Comparison of ENCODE assay signal across 18 cellular contexts in the genomic region with DNA sequence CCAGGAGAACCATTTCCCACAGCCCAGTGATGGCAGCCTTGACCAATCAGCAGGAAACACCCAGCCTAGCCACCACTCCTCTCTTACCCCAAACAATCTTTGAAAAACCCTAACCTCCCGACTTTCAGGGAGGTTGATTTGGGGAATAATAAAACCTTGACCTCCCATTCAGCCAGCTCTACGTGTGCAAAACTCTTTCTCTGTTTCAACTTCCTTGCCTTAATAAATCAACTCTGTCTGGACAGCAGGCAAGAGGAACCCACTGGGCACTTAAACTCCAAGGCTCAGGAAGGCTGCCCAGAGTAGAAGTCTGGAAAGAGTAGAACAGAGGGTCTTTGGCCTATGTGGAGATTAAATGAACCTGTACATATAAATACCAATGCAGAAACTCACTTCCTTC. TPM values are rescaled to one million over a fixed set of nuclear protein-coding genes. Genes with fewer than 3 reads are reported as not detected.
DNase-seq lines count a peak whose midpoint lies in the region; ATAC-seq and TF ChIP-seq lines count a peak whose summit lies in the region.
"Had no signal": no experiment of that assay in that cellular context is flagged by ENCODE, and none has a peak within 500 bp of the region (broad histone marks: within the 10 kb centered on the region; RNA-seq: fewer than 3 reads in every experiment).

No MANE protein-coding gene starts in this region.

- peaks cover 42% of the 10 kb centered on the region for H3K4me1 ChIP-seq in Loucy (ENCODE audit: insufficient read depth, low read length, poor library complexity, severe bottlenecking)
- peaks cover 76% of the 10 kb centered on the region for H3K4me1 ChIP-seq in body of pancreas
- H3K4me1 ChIP-seq in esophagus muscularis mucosa, result peaks cover 0 to 5% (median 0%) of the 10 kb centered on the region in 4 donors
- H3K4me1 ChIP-seq: HAP-1 had no signal

- H3F3A ChIP-seq in Loucy (ENCODE audit: low read depth), result 0 out of 2 replicates have a peak, but pooled peaks cover 6% of the 10 kb centered on the region

- intact Hi-C loops in body of pancreas (cut with DNase I) (no loop called here), esophagus muscularis mucosa (cut with DNase I) (no loop called here)

- H3K27ac ChIP-seq in body of pancreas (peak overlapping the region; percentile 18 to 79 (median 74)), esophagus muscularis mucosa (replicated peaks in 1 of 4) (no peak overlapping the region)
- H3K27ac ChIP-seq: RWPE1 had no signal

- 44 to 52% methylated on average over 2 of the region's 2 CpGs for WGBS in body of pancreas, 2 donors
- WGBS in esophagus muscularis mucosa, result 85% methylated on average over 2 of the region's 2 CpGs

- peak overlapping the region; percentile 1 for H3K4me3 ChIP-seq in Loucy (ENCODE audit: low read length, poor library complexity, severe bottlenecking)
- H3K4me3 ChIP-seq in body of pancreas, result no peak overlapping the region
- H3K4me3 ChIP-seq in esophagus muscularis mucosa, result no peak overlapping the region
- H3K4me3 ChIP-seq: HAP-1 had no signal

- H3K36me3 ChIP-seq in Loucy (ENCODE audit: insufficient read depth, low read length) (no peaks in the 10 kb centered on the region), body of pancreas (replicated peaks in 1 of 2; ENCODE audit: insufficient read depth in 1 of 2, low read depth in 2 of 2) (no peaks in the 10 kb centered on the region), esophagus muscularis mucosa (no peaks in the 10 kb centered on the region)
- H3K36me3 ChIP-seq: HAP-1 had no signal

- peaks cover 37% of the 10 kb centered on the region for H3K4me1 Mint-ChIP-seq in nephron progenitor cell
- H3K4me1 Mint-ChIP-seq: IgD-negative memory B cell had no signal

- H3K9me3 Mint-ChIP-seq in nephron progenitor cell, result no peaks in the 10 kb centered on the region
- H3K9me3 Mint-ChIP-seq: IgD-negative memory B cell had no signal

- peak overlapping the region; percentile 42 for H3K4me2 ChIP-seq in Loucy (ENCODE audit: low read depth, low read length, poor library complexity, severe bottlenecking)

- no peak overlapping the region for H3K4me3 Mint-ChIP-seq in nephron progenitor cell
- H3K4me3 Mint-ChIP-seq: CD4-positive, CD25-positive, alpha-beta regulatory T cell had no signal

- no peak overlapping the region for H2AFZ ChIP-seq in Loucy (ENCODE audit: low read length)

- H3K27me3 ChIP-seq in Loucy (ENCODE audit: insufficient read depth, low read length, poor library complexity, severe bottlenecking), result no peaks in the 10 kb centered on the region
- H3K27me3 ChIP-seq in body of pancreas, result no peaks in the 10 kb centered on the region
- H3K27me3 ChIP-seq in esophagus muscularis mucosa, result no peaks in the 10 kb centered on the region

- peak overlapping the region; percentile 24 for H3K9ac ChIP-seq in Loucy (ENCODE audit: low read depth, low read length, poor library complexity, severe bottlenecking)

- H3K79me2 ChIP-seq in Loucy (ENCODE audit: insufficient read depth, low read length), result no peaks in the 10 kb centered on the region

- peaks cover 3% of the 10 kb centered on the region for H3K27me3 Mint-ChIP-seq in nephron progenitor cell (ENCODE audit: low read depth, poor library complexity)
- H3K27me3 Mint-ChIP-seq: CD4-positive, CD25-positive, alpha-beta regulatory T cell; IgD-negative memory B cell had no signal

- no peak for DNase-seq in body of pancreas
- peak; percentile 60 for DNase-seq in esophagus muscularis mucosa (ENCODE audit: extremely low spot score)
- no peak for DNase-seq in nephron progenitor cell
- DNase-seq in NCI-H1436 (lab: John Stamatoyannopoulos, UW), result no peak
- DNase-seq in C1 segment of cervical spinal cord (lab: John Stamatoyannopoulos, UW), result no peak
- DNase-seq in T-helper 1 cell, result no peak
- DNase-seq: ACHN; AML-193; CD4-positive, CD25-positive, alpha-beta regulatory T cell; DMS53; NCI-H1417 treated with DMSO at 0.1 percent for 48 hours; NCI-H2029 treated with DMSO at 0.1 percent for 48 hours; NCI-H748 treated with DMSO at 0.1 percent for 48 hours had no signal

- H4K20me1 ChIP-seq in Loucy (ENCODE audit: insufficient read depth, low read length, poor library complexity, severe bottlenecking), result no peaks in the 10 kb centered on the region

- H3K9me3 ChIP-seq in Loucy (ENCODE audit: insufficient read depth, low read depth, low read length) (no peaks in the 10 kb centered on the region), body of pancreas (no peaks in the 10 kb centered on the region), esophagus muscularis mucosa (no peaks in the 10 kb centered on the region)
- H3K9me3 ChIP-seq: HAP-1 had no signal

- TF ChIP-seq EP300 in esophagus muscularis mucosa (IDR thresholded peaks at IDR 0.05), result no peak

- TF ChIP-seq POLR2A in body of pancreas (IDR thresholded peaks at IDR 0.05), result no peak
- no peak for TF ChIP-seq POLR2A in esophagus muscularis mucosa (IDR thresholded peaks at IDR 0.05; ENCODE audit: low read depth)

- H3K9me2 ChIP-seq in Loucy (replicated peaks; ENCODE audit: low read depth, low read length), result no peaks in the 10 kb centered on the region

- TF ChIP-seq CTCF in Loucy (conservative IDR thresholded peaks at IDR 0.05; ENCODE audit: low read length), result no peak
- no peak for TF ChIP-seq CTCF in body of pancreas (IDR thresholded peaks at IDR 0.05)
- no peak for TF ChIP-seq CTCF in esophagus muscularis mucosa (IDR thresholded peaks at IDR 0.05)
- no peak for TF ChIP-seq CTCF in nephron progenitor cell (IDR thresholded peaks at IDR 0.05)

- ATAC-seq in body of pancreas, result no peak
- no peak for ATAC-seq in GM19452 (IDR thresholded peaks at IDR 0.05; ENCODE audit: unreplicated experiment)

- peak overlapping the region; percentile 77 for H3K27ac Mint-ChIP-seq in nephron progenitor cell
- H3K27ac Mint-ChIP-seq: CD4-positive, CD25-positive, alpha-beta regulatory T cell; IgD-negative memory B cell had no signal

- H3K36me3 Mint-ChIP-seq in nephron progenitor cell (ENCODE audit: low read depth), result no peaks in the 10 kb centered on the region
- H3K36me3 Mint-ChIP-seq: IgD-negative memory B cell had no signal

RNA-seq across cellular contexts. Expression of gene SERPINB1, which starts 35.0 kb away (rescaled TPM):
- total RNA-seq in body of pancreas (10 to 100 TPM; 19.1 to 80.4 TPM), esophagus muscularis mucosa (100 to 1,000 TPM in 1 of 4 donors, 10 to 100 TPM in 3; 23.3 to 123 (median 29.9) TPM)

RNA-seq across cellular contexts. Expression of gene WRNIP1, which starts 41.5 kb away (rescaled TPM):
- total RNA-seq in body of pancreas, result 10 to 100 TPM; 61.0 to 62.0 TPM
- 10 to 100 TPM; 55.2 to 77.2 (median 63.7) TPM for total RNA-seq in esophagus muscularis mucosa

RNA-seq across cellular contexts. Expression of gene MYLK4, which starts 55.9 kb away (rescaled TPM):
- total RNA-seq in body of pancreas, result under 1 TPM; 0.26 to 0.33 TPM
- under 1 TPM; 0.33 to 0.45 (median 0.38) TPM for total RNA-seq in esophagus muscularis mucosa

Comparison
In these comparisons a context has a peak if more than half of its experiments do, and no peak if none do; other contexts are left out.
1. H3K27ac ChIP-seq: peak in body of pancreas (4 of 4); none in esophagus muscularis mucosa (0 of 4).